Comparison of ENCODE assay signal across 29 cellular contexts in genomic region chr5:81907012-81907411, GRCh38.
"Had no signal": no experiment of that assay in that cellular context is flagged by ENCODE, and none has a peak within 500 bp of the region (broad histone marks: within the 10 kb centered on the region; RNA-seq: fewer than 3 reads in every experiment).

No MANE protein-coding gene starts in this region.

- H3K27me3 ChIP-seq: body of pancreas, cardiac muscle cell, colonic mucosa, gastroesophageal sphincter, hepatocyte, tibial nerve had no signal

- H3K4me3 ChIP-seq: body of pancreas, cardiac muscle cell, colonic mucosa, gastroesophageal sphincter, hepatocyte, left ventricle myocardium inferior, lung, tibial nerve had no signal

- H3K9me3 ChIP-seq: body of pancreas, colonic mucosa, gastroesophageal sphincter, left ventricle myocardium inferior, tibial nerve had no signal

- H3K27me3 Mint-ChIP-seq: activated CD4-positive, alpha-beta T cell treated with anti-CD3 and anti-CD28 coated beads for 36 hours; activated CD8-positive, alpha-beta memory T cell treated with anti-CD3 and anti-CD28 coated beads, Interleukin-2, amount 10 ng/mL, durations not matched to agents 7 days and 5 days had no signal

- H3K27ac Mint-ChIP-seq: activated CD4-positive, alpha-beta T cell treated with anti-CD3 and anti-CD28 coated beads for 36 hours; activated CD8-positive, alpha-beta memory T cell treated with anti-CD3 and anti-CD28 coated beads, Interleukin-2, amount 10 ng/mL, durations not matched to agents 7 days and 5 days; activated CD8-positive, alpha-beta T cell treated with anti-CD3 and anti-CD28 coated beads, Interleukin-2, amount 10 ng/mL, durations not matched to agents 7 days and 5 days; activated naive CD4-positive, alpha-beta T cell treated with anti-CD3 and anti-CD28 coated beads, Interleukin-2, amount 50 U/mL, for 72 hours; activated T-cell treated with anti-CD3 and anti-CD28 coated beads, Interleukin-2, amount 50 U/mL, for 72 hours; T-helper 1 cell treated with Interleukin-12 subunit alpha and Interleukin-12 subunit beta and Interleukin-4 antibody, amounts not matched to agents 30 μg/mL and 1 μg/mL, for 36 hours had no signal

- H3K4me3 Mint-ChIP-seq: activated CD4-positive, alpha-beta T cell treated with anti-CD3 and anti-CD28 coated beads for 36 hours; activated CD8-positive, alpha-beta memory T cell treated with anti-CD3 and anti-CD28 coated beads, Interleukin-2, amount 10 ng/mL, durations not matched to agents 7 days and 5 days; activated CD8-positive, alpha-beta T cell treated with anti-CD3 and anti-CD28 coated beads, Interleukin-2, amount 10 ng/mL, durations not matched to agents 7 days and 5 days; activated T-cell treated with anti-CD3 and anti-CD28 coated beads, Interleukin-2, amount 50 U/mL, for 72 hours; nephron progenitor cell; T-helper 1 cell treated with Interleukin-12 subunit alpha and Interleukin-12 subunit beta and Interleukin-4 antibody, amounts not matched to agents 30 μg/mL and 1 μg/mL, for 36 hours had no signal

- H3K4me1 ChIP-seq: colonic mucosa had no signal

- ATAC-seq: activated CD4-positive, alpha-beta T cell treated with anti-CD3 and anti-CD28 coated beads for 36 hours; activated CD8-positive, alpha-beta memory T cell treated with anti-CD3 and anti-CD28 coated beads, Interleukin-2, amount 10 ng/mL, durations not matched to agents 7 days and 5 days; activated CD8-positive, alpha-beta T cell treated with anti-CD3 and anti-CD28 coated beads, Interleukin-2, amount 10 ng/mL, durations not matched to agents 7 days and 5 days; activated naive CD4-positive, alpha-beta T cell treated with anti-CD3 and anti-CD28 coated beads, Interleukin-2, amount 50 U/mL, for 72 hours; activated T-cell treated with anti-CD3 and anti-CD28 coated beads, Interleukin-2, amount 50 U/mL, for 72 hours; body of pancreas; gastroesophageal sphincter; right cardiac atrium had no signal

- H3K36me3 ChIP-seq: cardiac muscle cell, colonic mucosa, gastroesophageal sphincter, left ventricle myocardium inferior, tibial nerve had no signal

- H3K79me2 ChIP-seq: hepatocyte had no signal

- DNase-seq: activated CD4-positive, alpha-beta T cell treated with anti-CD3 and anti-CD28 coated beads for 36 hours; activated CD4-positive, CD25-positive, alpha-beta regulatory T cell; activated CD8-positive, alpha-beta memory T cell treated with anti-CD3 and anti-CD28 coated beads, Interleukin-2, amount 10 ng/mL, durations not matched to agents 7 days and 5 days; activated CD8-positive, alpha-beta T cell treated with anti-CD3 and anti-CD28 coated beads, Interleukin-2, amount 10 ng/mL, durations not matched to agents 7 days and 5 days; activated naive CD4-positive, alpha-beta T cell; activated T-cell treated with anti-CD3 and anti-CD28 coated beads, Interleukin-2, amount 50 U/mL, for 72 hours; anterior cingulate cortex; body of pancreas; cerebellar nuclear complex; colonic mucosa; effector CD8-positive, alpha-beta T cell; erythroblast; islet precursor cell; left ventricle myocardium inferior; nephron progenitor cell; occipital lobe; posterior cingulate gyrus; stimulated activated CD4-positive, alpha-beta T cell treated with anti-CD3 and anti-CD28 coated beads, Interleukin-2, amount 100 ng/mL, for 48 hours; stimulated activated naive CD4-positive, alpha-beta T cell treated with Interleukin-2 at 50 U/mL for 16 hours; SW 1271; T1000 had no signal

- H2AFZ ChIP-seq: hepatocyte had no signal

- H3K4me2 ChIP-seq: hepatocyte had no signal

- H3K36me3 Mint-ChIP-seq: activated CD8-positive, alpha-beta memory T cell treated with anti-CD3 and anti-CD28 coated beads, Interleukin-2, amount 10 ng/mL, durations not matched to agents 7 days and 5 days; activated naive CD4-positive, alpha-beta T cell treated with anti-CD3 and anti-CD28 coated beads, Interleukin-2, amount 50 U/mL, for 72 hours had no signal

- H3K27ac ChIP-seq: body of pancreas, cardiac muscle cell, colonic mucosa, hepatocyte, left ventricle myocardium inferior, tibial nerve had no signal

- H3K4me1 Mint-ChIP-seq: activated CD4-positive, alpha-beta T cell treated with anti-CD3 and anti-CD28 coated beads for 36 hours; activated CD8-positive, alpha-beta memory T cell treated with anti-CD3 and anti-CD28 coated beads, Interleukin-2, amount 10 ng/mL, durations not matched to agents 7 days and 5 days had no signal

- H3K9me3 Mint-ChIP-seq: activated naive CD4-positive, alpha-beta T cell treated with anti-CD3 and anti-CD28 coated beads, Interleukin-2, amount 50 U/mL, for 72 hours; activated T-cell treated with anti-CD3 and anti-CD28 coated beads, Interleukin-2, amount 50 U/mL, for 72 hours; nephron progenitor cell; T-helper 1 cell treated with Interleukin-12 subunit alpha and Interleukin-12 subunit beta and Interleukin-4 antibody, amounts not matched to agents 30 μg/mL and 1 μg/mL, for 36 hours had no signal
